In genomic region chr7:114548576-114548975, GRCh38 we compare ENCODE assay signal across 24 cellular contexts.
DNase-seq lines count a peak whose midpoint lies in the region; ATAC-seq and TF ChIP-seq lines count a peak whose summit lies in the region.
"Had no signal": no experiment of that assay in that cellular context is flagged by ENCODE, and none has a peak within 500 bp of the region (broad histone marks: within the 10 kb centered on the region; RNA-seq: fewer than 3 reads in every experiment).

No MANE protein-coding gene starts in this region.

- 27% methylated on average over 1 of the region's 1 CpG for WGBS in esophagus muscularis mucosa

- no peaks in the 10 kb centered on the region for H3K9me3 ChIP-seq in esophagus muscularis mucosa

- no peak for TF ChIP-seq POLR2A in esophagus muscularis mucosa (IDR thresholded peaks at IDR 0.05; ENCODE audit: low read depth)

- no peak overlapping the region for H3K4me3 ChIP-seq in AG10803 (ENCODE audit: low read length)
- no peak overlapping the region for H3K4me3 ChIP-seq in astrocyte of the spinal cord (ENCODE audit: low read depth, low read length)
- no peak overlapping the region for H3K4me3 ChIP-seq in fibroblast of mammary gland (ENCODE audit: control insufficient read depth, low read depth, low read length)
- H3K4me3 ChIP-seq in skeletal muscle cell (ENCODE audit: low read depth, low read length), result no peak overlapping the region
- H3K4me3 ChIP-seq in esophagus muscularis mucosa, result no peak overlapping the region
- H3K4me3 ChIP-seq: GM12878, K562 had no signal

- intact Hi-C loops in esophagus muscularis mucosa (cut with DNase I), result no loop called here

- H3K27ac ChIP-seq in esophagus muscularis mucosa (replicated peaks in 1 of 4), result no peak overlapping the region
- H3K27ac ChIP-seq: RWPE1 had no signal

- TF ChIP-seq CTCF in AG10803 (conservative IDR thresholded peaks at IDR 0.05; ENCODE audit: low read length) (no peak), astrocyte of the spinal cord (IDR thresholded peaks at IDR 0.05; ENCODE audit: low read depth, low read length) (no peak), fibroblast of mammary gland (conservative IDR thresholded peaks at IDR 0.05; ENCODE audit: control insufficient read depth, insufficient read depth, low read depth, low read length) (no peak), esophagus muscularis mucosa (IDR thresholded peaks at IDR 0.05) (no peak)

- no peaks in the 10 kb centered on the region for H3K36me3 ChIP-seq in esophagus muscularis mucosa

- peaks cover 0 to 10% (median 8%) of the 10 kb centered on the region in 4 donors for H3K4me1 ChIP-seq in esophagus muscularis mucosa

- no peaks in the 10 kb centered on the region for H3K27me3 ChIP-seq in esophagus muscularis mucosa

- peak; percentile 10 for DNase-seq in AG10803 (ENCODE audit: low read depth)
- DNase-seq in astrocyte of the spinal cord (ENCODE audit: low read depth, low spot score), result peak; percentile 9
- peak; percentile 35 for DNase-seq in fibroblast of mammary gland (ENCODE audit: low read depth)
- DNase-seq in skeletal muscle cell (ENCODE audit: low read depth), result peak; percentile 36
- DNase-seq in NCI-H82 treated with DMSO at 0.1 percent for 48 hours (lab: John Stamatoyannopoulos, UW; ENCODE audit: unreplicated experiment), result no peak
- DNase-seq in esophagus muscularis mucosa (ENCODE audit: extremely low spot score), result no peak
- DNase-seq: C1 segment of cervical spinal cord; CD4-positive, alpha-beta memory T cell; COR-L47; MV-4-11; NCI-H1105; NCI-H1436 treated with DMSO at 0.1 percent for 48 hours; NCI-H187 treated with DMSO at 0.1 percent for 48 hours; NCI-H2107; NCI-H524; NCI-H82; SHP77 had no signal

- in situ Hi-C loops in astrocyte of the spinal cord (cut with HindIII; ENCODE audit: low sequenced_read_pairs), result no loop called here

- no peak for ATAC-seq in HG02981 (IDR thresholded peaks at IDR 0.05; ENCODE audit: unreplicated experiment)
- ATAC-seq: HCT116, HepG2, K562, Panc1 had no signal

- no peak for TF ChIP-seq EP300 in esophagus muscularis mucosa (IDR thresholded peaks at IDR 0.05)

Comparison
In these comparisons a context has a peak if more than half of its experiments do, and no peak if none do; other contexts are left out.
1. DNase-seq: peak in AG10803 (single experiment), astrocyte of the spinal cord (single experiment), fibroblast of mammary gland (single experiment) and skeletal muscle cell (single experiment); none in NCI-H82 treated with DMSO at 0.1 percent for 48 hours (single experiment) and esophagus muscularis mucosa (single experiment).